20 cellular contexts compared by ENCODE assay signal in genomic region chr5:168943485-168943884, GRCh38.
DNase-seq lines count a peak whose midpoint lies in the region; ATAC-seq and TF ChIP-seq lines count a peak whose summit lies in the region.
"Had no signal": no experiment of that assay in that cellular context is flagged by ENCODE, and none has a peak within 500 bp of the region (broad histone marks: within the 10 kb centered on the region; RNA-seq: fewer than 3 reads in every experiment).

No MANE protein-coding gene starts in this region.

- TF ChIP-seq CTCF in BE2C (IDR thresholded peaks at IDR 0.05; ENCODE audit: low read depth, low read length) (no peak), endothelial cell (IDR thresholded peaks at IDR 0.05; ENCODE audit: unreplicated experiment) (no peak), type B pancreatic cell (conservative IDR thresholded peaks at IDR 0.05) (no peak)

- POLR2A ChIA-PET in activated CD4-positive, alpha-beta T cell treated with anti-CD3 and anti-CD28 coated beads for 36 hours (lab: Charles Lee), result no interaction called here
- POLR2A ChIA-PET in activated CD4-positive, alpha-beta T cell treated with anti-CD3 and anti-CD28 coated beads, Interleukin-2, amount 10 ng/mL, durations not matched to agents 7 days and 5 days (lab: Charles Lee), result interaction anchor here (0.6 kb wide), 1 partner anchor 663 kb away, joined by 3 read pairs; no protein-coding TSS in a partner anchor

- intact Hi-C loops in activated CD4-positive, alpha-beta T cell treated with anti-CD3 and anti-CD28 coated beads for 36 hours (cut with DNase I, micrococcal nuclease), result loop anchor here in 1 of 2 experiments (5.0 kb wide), 1 partner anchor 106 kb away; no protein-coding TSS in a partner anchor

- no peaks in the 10 kb centered on the region for H3K9me3 Mint-ChIP-seq in activated CD4-positive, alpha-beta T cell treated with anti-CD3 and anti-CD28 coated beads for 36 hours (ENCODE audit: low read depth)
- H3K9me3 Mint-ChIP-seq in activated CD4-positive, alpha-beta T cell treated with anti-CD3 and anti-CD28 coated beads, Interleukin-2, amount 10 ng/mL, durations not matched to agents 7 days and 5 days, result no peaks in the 10 kb centered on the region
- H3K9me3 Mint-ChIP-seq in endothelial cell (ENCODE audit: unreplicated experiment) (no peaks in the 10 kb centered on the region), type B pancreatic cell (no peaks in the 10 kb centered on the region)
- H3K9me3 Mint-ChIP-seq: CD4-positive, alpha-beta memory T cell; HFFc6 had no signal

- peaks cover 4% of the 10 kb centered on the region for H3K4me1 Mint-ChIP-seq in activated CD4-positive, alpha-beta T cell treated with anti-CD3 and anti-CD28 coated beads for 36 hours
- H3K4me1 Mint-ChIP-seq in activated CD4-positive, alpha-beta T cell treated with anti-CD3 and anti-CD28 coated beads, Interleukin-2, amount 10 ng/mL, durations not matched to agents 7 days and 5 days, result no peaks in the 10 kb centered on the region
- peaks cover 17% of the 10 kb centered on the region for H3K4me1 Mint-ChIP-seq in endothelial cell (ENCODE audit: unreplicated experiment)
- H3K4me1 Mint-ChIP-seq in type B pancreatic cell (ENCODE audit: unreplicated experiment), result peaks cover 34% of the 10 kb centered on the region
- H3K4me1 Mint-ChIP-seq: CD4-positive, alpha-beta memory T cell had no signal

- no peaks in the 10 kb centered on the region for H3K27me3 ChIP-seq in BE2C

- DNase-seq in activated CD4-positive, alpha-beta T cell treated with anti-CD3 and anti-CD28 coated beads for 36 hours, result no peak
- no peak for DNase-seq in activated CD4-positive, alpha-beta T cell treated with anti-CD3 and anti-CD28 coated beads, Interleukin-2, amount 10 ng/mL, durations not matched to agents 7 days and 5 days
- DNase-seq in BE2C, result no peak
- no peak for DNase-seq in endothelial cell (ENCODE audit: low spot score)
- no peak for DNase-seq in type B pancreatic cell (ENCODE audit: extremely low spot score, unreplicated experiment)
- DNase-seq in NCI-H446 (lab: John Stamatoyannopoulos, UW), result no peak
- no peak for DNase-seq in A172 (ENCODE audit: low spot score)
- DNase-seq: ACHN; AML-193; C1 segment of cervical spinal cord; Calu3; CD4-positive, alpha-beta memory T cell; COR-L47; DMS53; DMS79 treated with DMSO at 0.1 percent for 48 hours; GF-D8; GOT3; HFFc6 had no signal

- peak; percentile 52 for ATAC-seq in activated CD4-positive, alpha-beta T cell treated with anti-CD3 and anti-CD28 coated beads for 36 hours
- ATAC-seq: A549 had no signal

- no peaks in the 10 kb centered on the region for H3K9me3 ChIP-seq in BE2C
- H3K9me3 ChIP-seq: A549, HAP-1 had no signal

- H3K27ac Mint-ChIP-seq in activated CD4-positive, alpha-beta T cell treated with anti-CD3 and anti-CD28 coated beads for 36 hours, result no peak overlapping the region
- H3K27ac Mint-ChIP-seq in activated CD4-positive, alpha-beta T cell treated with anti-CD3 and anti-CD28 coated beads, Interleukin-2, amount 10 ng/mL, durations not matched to agents 7 days and 5 days, result no peak overlapping the region
- H3K27ac Mint-ChIP-seq in endothelial cell (ENCODE audit: unreplicated experiment), result peak overlapping the region; percentile 10
- H3K27ac Mint-ChIP-seq in type B pancreatic cell, result peak overlapping the region; percentile 21
- H3K27ac Mint-ChIP-seq: CD4-positive, alpha-beta memory T cell; HFFc6 had no signal

- no peaks in the 10 kb centered on the region for H3K27me3 Mint-ChIP-seq in activated CD4-positive, alpha-beta T cell treated with anti-CD3 and anti-CD28 coated beads for 36 hours
- H3K27me3 Mint-ChIP-seq in activated CD4-positive, alpha-beta T cell treated with anti-CD3 and anti-CD28 coated beads, Interleukin-2, amount 10 ng/mL, durations not matched to agents 7 days and 5 days, result no peaks in the 10 kb centered on the region
- H3K27me3 Mint-ChIP-seq in endothelial cell (ENCODE audit: unreplicated experiment) (peaks cover 3% of the 10 kb centered on the region), type B pancreatic cell (peaks cover 46% of the 10 kb centered on the region)
- H3K27me3 Mint-ChIP-seq: CD4-positive, alpha-beta memory T cell had no signal

- H3K4me1 ChIP-seq in BE2C, result peaks cover 78% of the 10 kb centered on the region

- H3K36me3 ChIP-seq in BE2C, result no peaks in the 10 kb centered on the region
- H3K36me3 ChIP-seq: HAP-1 had no signal

- H3K36me3 Mint-ChIP-seq in activated CD4-positive, alpha-beta T cell treated with anti-CD3 and anti-CD28 coated beads for 36 hours (ENCODE audit: low read depth), result no peaks in the 10 kb centered on the region
- no peaks in the 10 kb centered on the region for H3K36me3 Mint-ChIP-seq in activated CD4-positive, alpha-beta T cell treated with anti-CD3 and anti-CD28 coated beads, Interleukin-2, amount 10 ng/mL, durations not matched to agents 7 days and 5 days (ENCODE audit: low read depth)
- no peaks in the 10 kb centered on the region for H3K36me3 Mint-ChIP-seq in endothelial cell (ENCODE audit: low read depth, unreplicated experiment)
- H3K36me3 Mint-ChIP-seq in type B pancreatic cell, result no peaks in the 10 kb centered on the region
- H3K36me3 Mint-ChIP-seq: CD4-positive, alpha-beta memory T cell had no signal

- CTCF ChIA-PET in activated CD4-positive, alpha-beta T cell treated with anti-CD3 and anti-CD28 coated beads for 36 hours (lab: Charles Lee), result interaction anchor here (0.6 to 1.2 kb wide), 3 partner anchors 8 to 43 kb away, joined by 3 read pairs; no protein-coding TSS in a partner anchor
- CTCF ChIA-PET in activated CD4-positive, alpha-beta T cell treated with anti-CD3 and anti-CD28 coated beads, Interleukin-2, amount 10 ng/mL, durations not matched to agents 7 days and 5 days (lab: Charles Lee), result no interaction called here

- H3K4me3 ChIP-seq in BE2C (ENCODE audit: low read depth, low read length), result peak overlapping the region; percentile 10; the same call in 1 of the 2 replicates
- H3K4me3 ChIP-seq: A549, HAP-1 had no signal

- no peak overlapping the region for H3K4me3 Mint-ChIP-seq in activated CD4-positive, alpha-beta T cell treated with anti-CD3 and anti-CD28 coated beads for 36 hours
- H3K4me3 Mint-ChIP-seq in activated CD4-positive, alpha-beta T cell treated with anti-CD3 and anti-CD28 coated beads, Interleukin-2, amount 10 ng/mL, durations not matched to agents 7 days and 5 days, result no peak overlapping the region
- H3K4me3 Mint-ChIP-seq in endothelial cell (ENCODE audit: unreplicated experiment), result no peak overlapping the region
- no peak overlapping the region for H3K4me3 Mint-ChIP-seq in type B pancreatic cell
- H3K4me3 Mint-ChIP-seq: CD4-positive, alpha-beta memory T cell; HFFc6 had no signal

Comparison
In these comparisons a context has a peak if more than half of its experiments do, and no peak if none do; other contexts are left out.
1. H3K27ac Mint-ChIP-seq: peak in endothelial cell (single experiment) and type B pancreatic cell (single experiment); none in activated CD4-positive, alpha-beta T cell treated with anti-CD3 and anti-CD28 coated beads for 36 hours (single experiment) and activated CD4-positive, alpha-beta T cell treated with anti-CD3 and anti-CD28 coated beads, Interleukin-2, amount 10 ng/mL, durations not matched to agents 7 days and 5 days (single experiment).